In genomic region chr11:31806944-31807790, GRCh38 we compare ENCODE assay signal across 22 cellular contexts. TPM values are rescaled to one million over a fixed set of nuclear protein-coding genes. Genes with fewer than 3 reads are reported as not detected.
A peak's percentile ranks its signal among the peaks of the same experiment; 100 is the strongest.
DNase-seq lines count a peak whose midpoint lies in the region; ATAC-seq and TF ChIP-seq lines count a peak whose summit lies in the region.
"Had no signal": no experiment of that assay in that cellular context is flagged by ENCODE, and none has a peak within 500 bp of the region (broad histone marks: within the 10 kb centered on the region; RNA-seq: fewer than 3 reads in every experiment).

No MANE protein-coding gene starts in this region.

- peak; percentile 42 for DNase-seq in GM10266 (ENCODE audit: extremely low spot score)
- DNase-seq in PC-9, result no peak
- DNase-seq in epithelial cell of proximal tubule (ENCODE audit: low read depth), result no peak
- peak; percentile 78 for DNase-seq in neural progenitor cell (ENCODE audit: low spot score)
- DNase-seq in SKM-1 treated with dmso at 0.1 percent for 144 hours (lab: John Stamatoyannopoulos, UW; ENCODE audit: unreplicated experiment), result no peak
- no peak for DNase-seq in activated CD4-positive, alpha-beta memory T cell treated with anti-CD3 and anti-CD28 coated beads, Interleukin-2, amount 10 ng/mL, durations not matched to agents 7 days and 5 days
- no peak for DNase-seq in activated CD4-positive, alpha-beta T cell treated with anti-CD3 and anti-CD28 coated beads, Interleukin-2, amount 50 U/mL, for 1 hour
- DNase-seq: activated CD4-positive, alpha-beta T cell treated with anti-CD3 and anti-CD28 coated beads for 4 hours; COR-L47; effector CD4-positive, alpha-beta T cell; kidney glomerular epithelial cell; NCI-H1417; NCI-H69; SJCRH30; stimulated activated CD4-positive, alpha-beta T cell treated with anti-CD3 and anti-CD28 coated beads, Interleukin-4, amount 100 ng/mL, for 4 hours; stimulated activated CD8-positive, alpha-beta memory T cell treated with anti-CD3 and anti-CD28 coated beads, Interleukin-4, amount 100 ng/mL, for 48 hours had no signal

- no peaks in the 10 kb centered on the region for H3K9me2 ChIP-seq in PC-9 (ENCODE audit: insufficient read depth)

- peaks cover 55% of the 10 kb centered on the region for H3K27me3 Mint-ChIP-seq in neural progenitor cell (ENCODE audit: insufficient read depth, low read depth)
- peaks cover 83% of the 10 kb centered on the region for H3K27me3 Mint-ChIP-seq in activated CD4-positive, alpha-beta memory T cell treated with anti-CD3 and anti-CD28 coated beads, Interleukin-2, amount 10 ng/mL, durations not matched to agents 7 days and 5 days

- H4K20me1 ChIP-seq in PC-9 (ENCODE audit: insufficient read depth), result no peaks in the 10 kb centered on the region
- H4K20me1 ChIP-seq in neural progenitor cell (ENCODE audit: low read depth), result peaks cover 88% of the 10 kb centered on the region

- H3K9ac ChIP-seq in neural progenitor cell, result no peak overlapping the region

- H3K27ac ChIP-seq in PC-9, result no peak overlapping the region
- no peak overlapping the region for H3K27ac ChIP-seq in neural progenitor cell
- H3K27ac ChIP-seq: cardiac muscle cell, hepatocyte, SJCRH30 had no signal

- intact Hi-C loops in PC-9 (cut with micrococcal nuclease; ENCODE audit: unreplicated experiment), result loop anchor here (10.0 kb wide), 1 partner anchor 368 kb away; no protein-coding TSS in a partner anchor

- H3K9me3 Mint-ChIP-seq in neural progenitor cell, result peaks cover 11% of the 10 kb centered on the region
- H3K9me3 Mint-ChIP-seq in activated CD4-positive, alpha-beta memory T cell treated with anti-CD3 and anti-CD28 coated beads, Interleukin-2, amount 10 ng/mL, durations not matched to agents 7 days and 5 days, result no peaks in the 10 kb centered on the region

- CTCF ChIA-PET in PC-9 (lab: Charles Lee), result no interaction called here
- CTCF ChIA-PET in activated CD4-positive, alpha-beta memory T cell treated with anti-CD3 and anti-CD28 coated beads, Interleukin-2, amount 10 ng/mL, durations not matched to agents 7 days and 5 days (lab: Charles Lee), result no interaction called here

- H3K4me1 ChIP-seq in PC-9 (replicated peaks; ENCODE audit: insufficient read depth), result peaks cover 15% of the 10 kb centered on the region
- H3K4me1 ChIP-seq in neural progenitor cell, result peaks cover 48% of the 10 kb centered on the region

- no peak for ATAC-seq in HG03378 (IDR thresholded peaks at IDR 0.05; ENCODE audit: unreplicated experiment)

- peaks cover 9% of the 10 kb centered on the region for H3F3A ChIP-seq in PC-9 (ENCODE audit: insufficient read depth, low read depth)
- peaks cover 89% of the 10 kb centered on the region for H3F3A ChIP-seq in neural progenitor cell (ENCODE audit: low read depth)

- no peaks in the 10 kb centered on the region for H3K27me3 ChIP-seq in PC-9 (ENCODE audit: insufficient read depth, low read depth)
- H3K27me3 ChIP-seq in neural progenitor cell, result peaks cover 81% of the 10 kb centered on the region
- H3K27me3 ChIP-seq: SJCRH30 had no signal

- TF ChIP-seq CTCF in GM10266 (IDR thresholded peaks at IDR 0.05; ENCODE audit: control insufficient read depth, insufficient read depth, low read depth, missing control alignments) (no peak), PC-9 (conservative IDR thresholded peaks at IDR 0.05) (no peak), epithelial cell of proximal tubule (conservative IDR thresholded peaks at IDR 0.05; ENCODE audit: low read depth, low read length) (no peak), neural progenitor cell (IDR thresholded peaks at IDR 0.05) (no peak)

- POLR2A ChIA-PET in PC-9 (lab: Charles Lee; ENCODE audit: unreplicated experiment), result interaction anchor here (0.7 kb wide), 1 partner anchor 131 kb away, joined by 4 read pairs; no protein-coding TSS in a partner anchor
- POLR2A ChIA-PET in activated CD4-positive, alpha-beta memory T cell treated with anti-CD3 and anti-CD28 coated beads, Interleukin-2, amount 10 ng/mL, durations not matched to agents 7 days and 5 days (lab: Charles Lee), result interaction anchor here (0.9 to 1.4 kb wide), 2 partner anchors 13 to 15 kb away, joined by 3 to 7 read pairs; no protein-coding TSS in a partner anchor

- H2AFZ ChIP-seq in PC-9, result no peak overlapping the region
- no peak overlapping the region for H2AFZ ChIP-seq in neural progenitor cell (replicated peaks)
- H2AFZ ChIP-seq: hepatocyte had no signal

- BruUV-seq in PC-9 (replicated peaks; lab: Mats Ljungman, UMichigan), result no TSS peak

- peak overlapping the region; percentile 94 for H3K4me2 ChIP-seq in PC-9
- peak overlapping the region; percentile 98 for H3K4me2 ChIP-seq in neural progenitor cell
- H3K4me2 ChIP-seq: smooth muscle cell had no signal

- H3K79me2 ChIP-seq in PC-9 (ENCODE audit: low read depth) (peaks cover 48% of the 10 kb centered on the region), neural progenitor cell (ENCODE audit: low read depth) (peaks cover 87% of the 10 kb centered on the region)
- H3K79me2 ChIP-seq: hepatocyte had no signal

- H3K9me3 ChIP-seq in PC-9 (ENCODE audit: insufficient read depth, low read depth) (no peaks in the 10 kb centered on the region), neural progenitor cell (ENCODE audit: low read depth) (no peaks in the 10 kb centered on the region)
- H3K9me3 ChIP-seq: SJCRH30 had no signal

- H3K27ac Mint-ChIP-seq in neural progenitor cell, result peak overlapping the region; percentile 81
- H3K27ac Mint-ChIP-seq in activated CD4-positive, alpha-beta memory T cell treated with anti-CD3 and anti-CD28 coated beads, Interleukin-2, amount 10 ng/mL, durations not matched to agents 7 days and 5 days, result no peak overlapping the region

- peaks cover 64% of the 10 kb centered on the region for H3K36me3 Mint-ChIP-seq in neural progenitor cell
- peaks cover 24% of the 10 kb centered on the region for H3K36me3 Mint-ChIP-seq in activated CD4-positive, alpha-beta memory T cell treated with anti-CD3 and anti-CD28 coated beads, Interleukin-2, amount 10 ng/mL, durations not matched to agents 7 days and 5 days (ENCODE audit: low read depth)

- H3K4me3 ChIP-seq in PC-9, result no peak overlapping the region; the same call in 1 of the 2 replicates
- peak overlapping the region; percentile 55 for H3K4me3 ChIP-seq in epithelial cell of proximal tubule (ENCODE audit: low read depth, low read length)
- H3K4me3 ChIP-seq in neural progenitor cell, result peak overlapping the region; percentile 91
- H3K4me3 ChIP-seq: cardiac muscle cell, hepatocyte, smooth muscle cell had no signal

- H3K36me3 ChIP-seq in PC-9 (ENCODE audit: low read depth) (no peaks in the 10 kb centered on the region), neural progenitor cell (peaks cover 4% of the 10 kb centered on the region)
- H3K36me3 ChIP-seq: cardiac muscle cell, SJCRH30 had no signal

- H3K4me3 Mint-ChIP-seq in neural progenitor cell, result peak overlapping the region; percentile 97
- no peak overlapping the region for H3K4me3 Mint-ChIP-seq in activated CD4-positive, alpha-beta memory T cell treated with anti-CD3 and anti-CD28 coated beads, Interleukin-2, amount 10 ng/mL, durations not matched to agents 7 days and 5 days

- peaks cover 56% of the 10 kb centered on the region for H3K4me1 Mint-ChIP-seq in neural progenitor cell
- H3K4me1 Mint-ChIP-seq in activated CD4-positive, alpha-beta memory T cell treated with anti-CD3 and anti-CD28 coated beads, Interleukin-2, amount 10 ng/mL, durations not matched to agents 7 days and 5 days, result peaks cover 34% of the 10 kb centered on the region

RNA-seq across cellular contexts. Expression of gene PAX6, which starts 4.0 kb away (rescaled TPM):
- total RNA-seq in PC-9 (2021) (19.8 and 29.0 TPM in 2 replicates), epithelial cell of proximal tubule (0.36 TPM in 1 of 2 replicates, not detected in the other), neural progenitor cell (ENCODE audit: low replicate concordance) (190 and 215 TPM in 2 replicates)
- total RNA-seq in activated CD4-positive, alpha-beta memory T cell treated with anti-CD3 and anti-CD28 coated beads, Interleukin-2, amount 10 ng/mL, durations not matched to agents 7 days and 5 days, result not detected
- total RNA-seq: OCI-LY7, posterior vena cava, smooth muscle cell had no signal

Comparison
In these comparisons a context has a peak if more than half of its experiments do, and no peak if none do; other contexts are left out.
1. DNase-seq: peak in GM10266 (single experiment) and neural progenitor cell (single experiment); none in PC-9 (0 of 2), epithelial cell of proximal tubule (single experiment), SKM-1 treated with dmso at 0.1 percent for 144 hours (single experiment), activated CD4-positive, alpha-beta memory T cell treated with anti-CD3 and anti-CD28 coated beads, Interleukin-2, amount 10 ng/mL, durations not matched to agents 7 days and 5 days (single experiment) and activated CD4-positive, alpha-beta T cell treated with anti-CD3 and anti-CD28 coated beads, Interleukin-2, amount 50 U/mL, for 1 hour (single experiment).
2. RNA of gene PAX6, which starts 4.0 kb away (total RNA-seq): 190 to 215 TPM in neural progenitor cell and 19.8 to 29.0 TPM in PC-9; not detected in activated CD4-positive, alpha-beta memory T cell treated with anti-CD3 and anti-CD28 coated beads, Interleukin-2, amount 10 ng/mL, durations not matched to agents 7 days and 5 days and 0.36 TPM in epithelial cell of proximal tubule; every median in the first group is over 10 times any median in the second.